30 cellular contexts compared by ENCODE assay signal in the genomic region with DNA sequence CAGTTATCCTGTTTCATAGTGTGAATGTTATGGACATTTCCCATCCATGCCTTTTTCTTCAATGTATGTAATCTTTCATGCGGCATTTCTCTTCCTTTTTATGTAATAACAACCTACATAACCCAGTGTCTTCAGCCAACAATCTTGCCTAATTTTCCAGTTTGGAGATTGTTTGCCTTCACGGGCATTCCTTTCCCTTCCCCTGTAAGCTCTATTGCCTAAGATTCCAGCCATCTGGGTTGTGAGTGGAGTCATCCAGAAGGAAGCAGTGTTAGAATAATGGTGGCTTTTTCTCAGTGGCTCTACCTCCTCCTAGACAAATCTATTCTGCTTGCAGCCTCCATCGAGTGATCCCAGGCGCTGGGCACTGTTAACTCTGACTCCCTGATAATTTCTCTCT. TPM values are rescaled to one million over a fixed set of nuclear protein-coding genes. Genes with fewer than 3 reads are reported as not detected.
"Had no signal": no experiment of that assay in that cellular context is flagged by ENCODE, and none has a peak within 500 bp of the region (broad histone marks: within the 10 kb centered on the region; RNA-seq: fewer than 3 reads in every experiment).

No MANE protein-coding gene starts in this region.

- H3K9me3 Mint-ChIP-seq: activated CD4-positive, alpha-beta memory T cell treated with anti-CD3 and anti-CD28 coated beads, Interleukin-2, amount 10 ng/mL, durations not matched to agents 7 days and 5 days; activated CD4-positive, alpha-beta T cell treated with anti-CD3 and anti-CD28 coated beads, Interleukin-2, amount 10 ng/mL, durations not matched to agents 7 days and 5 days; activated T-cell treated with anti-CD3 and anti-CD28 coated beads, Interleukin-2, amount 50 U/mL, for 4 hours; activated T-helper 17 cell treated with anti-CD3 and anti-CD28 coated beads, Interleukin-2, amount 50 U/mL, for 72 hours; central memory CD8-positive, alpha-beta T cell; dendritic cell treated with granulocyte-macrophage colony-stimulating factor and Interleukin-4, amounts not matched to agents 40 ng/mL and 50 ng/mL, for 4 days; endodermal cell; naive thymus-derived CD4-positive, alpha-beta T cell had no signal

- H3K4me1 Mint-ChIP-seq: activated CD4-positive, alpha-beta memory T cell treated with anti-CD3 and anti-CD28 coated beads, Interleukin-2, amount 10 ng/mL, durations not matched to agents 7 days and 5 days; activated CD4-positive, alpha-beta T cell treated with anti-CD3 and anti-CD28 coated beads, Interleukin-2, amount 10 ng/mL, durations not matched to agents 7 days and 5 days; activated T-helper 17 cell treated with anti-CD3 and anti-CD28 coated beads, Interleukin-2, amount 50 U/mL, for 72 hours; central memory CD8-positive, alpha-beta T cell had no signal

- H3K4me1 ChIP-seq: gastroesophageal sphincter, neural progenitor cell, parathyroid adenoma, spleen, suprapubic skin, upper lobe of right lung had no signal

- H3K27ac ChIP-seq: gastroesophageal sphincter, neural progenitor cell, parathyroid adenoma, spleen, suprapubic skin, tibial artery, upper lobe of right lung, VCaP had no signal

- H3K9me3 ChIP-seq: gastroesophageal sphincter, spleen, suprapubic skin, tibial artery, upper lobe of right lung had no signal

- H3K9ac ChIP-seq: neural progenitor cell, parathyroid adenoma had no signal

- H3K27ac Mint-ChIP-seq: activated CD4-positive, alpha-beta memory T cell treated with anti-CD3 and anti-CD28 coated beads, Interleukin-2, amount 10 ng/mL, durations not matched to agents 7 days and 5 days; activated CD4-positive, alpha-beta T cell treated with anti-CD3 and anti-CD28 coated beads, Interleukin-2, amount 10 ng/mL, durations not matched to agents 7 days and 5 days; activated T-helper 17 cell treated with anti-CD3 and anti-CD28 coated beads, Interleukin-2, amount 50 U/mL, for 72 hours; dendritic cell treated with granulocyte-macrophage colony-stimulating factor and Interleukin-4, amounts not matched to agents 40 ng/mL and 50 ng/mL, for 4 days; endodermal cell; naive thymus-derived CD4-positive, alpha-beta T cell; neural progenitor cell had no signal

- H3K4me2 ChIP-seq: neural progenitor cell had no signal

- H3K36me3 Mint-ChIP-seq: naive thymus-derived CD4-positive, alpha-beta T cell had no signal

- H3K4me3 ChIP-seq: gastroesophageal sphincter, neural progenitor cell, spleen, suprapubic skin, tibial artery, upper lobe of right lung had no signal

- H3K79me2 ChIP-seq: parathyroid adenoma had no signal

- DNase-seq: activated CD4-positive, alpha-beta memory T cell treated with anti-CD3 and anti-CD28 coated beads, Interleukin-2, amount 10 ng/mL, durations not matched to agents 7 days and 5 days; activated CD4-positive, alpha-beta T cell treated with anti-CD3 and anti-CD28 coated beads, Interleukin-2, amount 10 ng/mL, durations not matched to agents 7 days and 5 days; activated CD4-positive, CD25-positive, alpha-beta regulatory T cell treated with anti-CD3 and anti-CD28 coated beads, Interleukin-2, amount 50 U/mL, for 72 hours; activated gamma-delta T cell treated with Interleukin-2 at 50 U/mL for 16 hours; activated naive CD4-positive, alpha-beta T cell treated with anti-CD3 and anti-CD28 coated beads, Interleukin-2, amount 50 U/mL, for 16 hours; activated T-cell treated with anti-CD3 and anti-CD28 coated beads, Interleukin-2, amount 50 U/mL, for 4 hours; amygdala; endodermal cell; hippocampal formation; kidney; left colon; midbrain; naive thymus-derived CD4-positive, alpha-beta T cell; occipital lobe; right cardiac atrium; spleen; stimulated activated naive CD4-positive, alpha-beta T cell; T-helper 1 cell; tibial artery; upper lobe of right lung had no signal

- H3K27me3 ChIP-seq: neural progenitor cell, suprapubic skin, tibial artery, upper lobe of right lung had no signal

- H3K4me3 Mint-ChIP-seq: activated CD4-positive, alpha-beta memory T cell treated with anti-CD3 and anti-CD28 coated beads, Interleukin-2, amount 10 ng/mL, durations not matched to agents 7 days and 5 days; activated CD4-positive, alpha-beta T cell treated with anti-CD3 and anti-CD28 coated beads, Interleukin-2, amount 10 ng/mL, durations not matched to agents 7 days and 5 days; activated T-cell treated with anti-CD3 and anti-CD28 coated beads, Interleukin-2, amount 50 U/mL, for 4 hours; activated T-helper 17 cell treated with anti-CD3 and anti-CD28 coated beads, Interleukin-2, amount 50 U/mL, for 72 hours; central memory CD8-positive, alpha-beta T cell; dendritic cell treated with granulocyte-macrophage colony-stimulating factor and Interleukin-4, amounts not matched to agents 40 ng/mL and 50 ng/mL, for 4 days; endodermal cell; naive thymus-derived CD4-positive, alpha-beta T cell; neural progenitor cell had no signal

- H2AFZ ChIP-seq: neural progenitor cell, parathyroid adenoma had no signal

- ATAC-seq: activated T-cell treated with anti-CD3 and anti-CD28 coated beads, Interleukin-2, amount 50 U/mL, for 4 hours; activated T-helper 17 cell treated with anti-CD3 and anti-CD28 coated beads, Interleukin-2, amount 50 U/mL, for 72 hours; esophagus mucosa; gastroesophageal sphincter; left colon; naive thymus-derived CD4-positive, alpha-beta T cell; right cardiac atrium; upper lobe of right lung had no signal

- H3K27me3 Mint-ChIP-seq: activated CD4-positive, alpha-beta memory T cell treated with anti-CD3 and anti-CD28 coated beads, Interleukin-2, amount 10 ng/mL, durations not matched to agents 7 days and 5 days had no signal

- H3K36me3 ChIP-seq: gastroesophageal sphincter, neural progenitor cell, spleen, suprapubic skin, tibial artery, upper lobe of right lung had no signal

RNA-seq across cellular contexts. Expression of gene SYCE1L, which starts 22.3 kb away (rescaled TPM):
- total RNA-seq: liver, occipital lobe had no signal
